In genomic region chr16:12142157-12142556, GRCh38 we compare ENCODE assay signal across 27 cellular contexts.
DNase-seq lines count a peak whose midpoint lies in the region; ATAC-seq and TF ChIP-seq lines count a peak whose summit lies in the region.
"Had no signal": no experiment of that assay in that cellular context is flagged by ENCODE, and none has a peak within 500 bp of the region (broad histone marks: within the 10 kb centered on the region; RNA-seq: fewer than 3 reads in every experiment).

No MANE protein-coding gene starts in this region.

- no peak overlapping the region for H4K5ac ChIP-seq in H9 (ENCODE audit: insufficient read length, low read depth, low read length)

- no peak overlapping the region for H3K4me3 Mint-ChIP-seq in H9
- peak overlapping the region; percentile 55 for H3K4me3 Mint-ChIP-seq in T-helper 17 cell
- no peak overlapping the region for H3K4me3 Mint-ChIP-seq in memory B cell
- H3K4me3 Mint-ChIP-seq: CD8-positive, alpha-beta memory T cell had no signal

- no peak overlapping the region for H3K4ac ChIP-seq in H9 (ENCODE audit: low read depth, low read length)

- no peak for DNase-seq in H9
- DNase-seq in T-helper 17 cell = no peak
- peak; percentile 42 to 43 for DNase-seq in heart right ventricle
- no peak for DNase-seq in memory B cell (ENCODE audit: low spot score in 2 of 2)
- no peak for DNase-seq in NCI-H524 treated with DMSO at 0.1 percent for 48 hours (lab: John Stamatoyannopoulos, UW)
- DNase-seq in NOMO-1 treated with DMSO at 0.1 percent for 48 hours (lab: John Stamatoyannopoulos, UW; ENCODE audit: unreplicated experiment) = no peak
- DNase-seq in coronary artery (ENCODE audit: low spot score) = no peak
- DNase-seq: C1 segment of cervical spinal cord; CD8-positive, alpha-beta memory T cell; DMS 273 treated with DMSO at 0.1 percent for 48 hours; DMS79; EL; GDM1; NCI-H1048; NCI-H1417; NCI-H1694; NCI-H2029 treated with DMSO at 0.1 percent for 48 hours; NCI-H2171; NCI-H345; NCI-H524; NCI-H774; NK-92 treated with Interleukin-12 subunit alpha and Interleukin-12 subunit beta, amount 100 ng/mL, for 24 hours; RPMI8226; SHP77 treated with DMSO at 0.1 percent for 48 hours had no signal

- no peak overlapping the region for H2BK12ac ChIP-seq in H9 (ENCODE audit: insufficient read length, low read depth, low read length)

- H3K18ac ChIP-seq in H9 (ENCODE audit: insufficient read length, low read depth, low read length) = peak overlapping the region; percentile 50

- H2BK5ac ChIP-seq in H9 (ENCODE audit: insufficient read length, low read length) = peak overlapping the region; percentile 7

- H2BK20ac ChIP-seq in H9 (ENCODE audit: low read depth, low read length, poor library complexity, severe bottlenecking) = no peak overlapping the region

- H3K4me2 ChIP-seq in H9 (ENCODE audit: insufficient read depth, insufficient read length, low read length) = no peak overlapping the region

- H4K20me1 ChIP-seq in H9 (ENCODE audit: control insufficient read depth, insufficient read depth, insufficient read length) = no peaks in the 10 kb centered on the region

- peaks cover 26 to 28% of the 10 kb centered on the region in 2 experiments for H3K4me1 Mint-ChIP-seq in H9
- H3K4me1 Mint-ChIP-seq in T-helper 17 cell = no peaks in the 10 kb centered on the region
- H3K4me1 Mint-ChIP-seq in memory B cell = peaks cover 4% of the 10 kb centered on the region
- H3K4me1 Mint-ChIP-seq: CD8-positive, alpha-beta memory T cell had no signal

- no peak overlapping the region for H3K9ac ChIP-seq in H9 (ENCODE audit: extremely low read depth, insufficient read length, low read length)

- intact Hi-C loops in heart right ventricle (cut with DNase I) = loop anchor here in 1 of 10 donors (10.0 kb wide), 1 partner anchor 47 kb away; no protein-coding TSS in a partner anchor

- no peak overlapping the region for H2BK15ac ChIP-seq in H9 (ENCODE audit: low read depth, low read length)

- H3T11ph ChIP-seq in H9 (ENCODE audit: low read length) = no peak overlapping the region

- H4K8ac ChIP-seq in H9 (replicated peaks; ENCODE audit: insufficient read length, low read depth, low read length) = no peak overlapping the region

- H3K79me1 ChIP-seq in H9 (ENCODE audit: insufficient read depth, low read depth, low read length, poor library complexity, severe bottlenecking) = no peaks in the 10 kb centered on the region

- H3K23me2 ChIP-seq in H9 (ENCODE audit: insufficient read length, low read depth, low read length, poor library complexity, severe bottlenecking) = no peaks in the 10 kb centered on the region

- H3K27ac ChIP-seq in H9 (ENCODE audit: insufficient read length, low read depth, low read length) (no peak overlapping the region), heart right ventricle (peak overlapping the region in 9 of 10 donors; percentile 25 to 83 (median 62)), coronary artery (no peak overlapping the region)
- H3K27ac ChIP-seq: HL-60 had no signal

- H3K27ac Mint-ChIP-seq in H9 (no peak overlapping the region), T-helper 17 cell (no peak overlapping the region), memory B cell (peak overlapping the region; percentile 73)
- H3K27ac Mint-ChIP-seq: CD8-positive, alpha-beta memory T cell had no signal

- H3K4me1 ChIP-seq in H9 (ENCODE audit: insufficient read depth, low read length) (no peaks in the 10 kb centered on the region), heart right ventricle (peaks cover 0 to 35% (median 25%) of the 10 kb centered on the region in 9 donors)

- WGBS in H9 (ENCODE audit: extremely low coverage, insufficient read length, low lambda C conversion rate) = no CpG with 5 or more reads among the region's 5 CpGs
- WGBS in heart right ventricle, 2 donors = 53 to 62% methylated on average over 5 of the region's 5 CpGs

- no peaks in the 10 kb centered on the region for H3K27me3 ChIP-seq in H9 (ENCODE audit: insufficient read depth, low read length)
- H3K27me3 ChIP-seq in heart right ventricle = no peaks in the 10 kb centered on the region

- no peak for TF ChIP-seq CTCF in H9 (conservative IDR thresholded peaks at IDR 0.05)
- TF ChIP-seq CTCF in heart right ventricle (IDR thresholded peaks at IDR 0.05) = no peak
- no peak for TF ChIP-seq CTCF in coronary artery (IDR thresholded peaks at IDR 0.05)

- no peak for ATAC-seq in T-helper 17 cell
- ATAC-seq in heart right ventricle = peak; percentile 51 to 94 (median 85)
- ATAC-seq in memory B cell (ENCODE audit: low read depth) = no peak
- ATAC-seq in GM21423 (IDR thresholded peaks at IDR 0.05; ENCODE audit: unreplicated experiment) = no peak
- ATAC-seq: GM12878 had no signal

- H3K9me3 ChIP-seq in H9 (ENCODE audit: control insufficient read depth, low read depth, low read length) (no peaks in the 10 kb centered on the region), T-helper 17 cell (ENCODE audit: control insufficient read depth, low read length, poor library complexity, severe bottlenecking) (no peaks in the 10 kb centered on the region), heart right ventricle (no peaks in the 10 kb centered on the region)

- no peak overlapping the region for H4K91ac ChIP-seq in H9 (ENCODE audit: insufficient read length, low read depth, low read length)

- H3K56ac ChIP-seq in H9 (ENCODE audit: insufficient read length, low read depth, low read length) = no peak overlapping the region

- H3K4me3 ChIP-seq in heart right ventricle = no peak overlapping the region
- no peak overlapping the region for H3K4me3 ChIP-seq in coronary artery
- H3K4me3 ChIP-seq: GM12878 had no signal

- H3K14ac ChIP-seq in H9 (ENCODE audit: insufficient read depth, low read length) = no peak overlapping the region; the same call in 1 of the 2 replicates

- no peak overlapping the region for H2AFZ ChIP-seq in H9 (ENCODE audit: low read length)

- H2AK5ac ChIP-seq in H9 (ENCODE audit: insufficient read length, low read length) = no peak overlapping the region

- H3K9me3 Mint-ChIP-seq in H9 = no peaks in the 10 kb centered on the region
- no peaks in the 10 kb centered on the region for H3K9me3 Mint-ChIP-seq in memory B cell
- H3K9me3 Mint-ChIP-seq: CD8-positive, alpha-beta memory T cell had no signal

- no peak overlapping the region for H2BK120ac ChIP-seq in H9 (ENCODE audit: low read depth, low read length, poor library complexity, severe bottlenecking)

- H3K36me3 Mint-ChIP-seq in H9 (ENCODE audit: insufficient read depth in 1 of 3, low read depth in 3 of 3) = no peaks in the 10 kb centered on the region
- H3K36me3 Mint-ChIP-seq in T-helper 17 cell (ENCODE audit: low read depth) = no peaks in the 10 kb centered on the region
- peaks cover 27% of the 10 kb centered on the region for H3K36me3 Mint-ChIP-seq in memory B cell

- H3K36me3 ChIP-seq in heart right ventricle = peaks cover 0 to 4% (median 0%) of the 10 kb centered on the region in 9 donors

- H3K27me3 Mint-ChIP-seq in H9 (ENCODE audit: low read depth) (peaks cover 2% of the 10 kb centered on the region; the same call in 1 of the 2 replicates), T-helper 17 cell (no peaks in the 10 kb centered on the region), memory B cell (no peaks in the 10 kb centered on the region)
- H3K27me3 Mint-ChIP-seq: CD8-positive, alpha-beta memory T cell had no signal

- H3K23ac ChIP-seq in H9 (ENCODE audit: insufficient read length, low read depth, low read length) = no peak overlapping the region

- no peaks in the 10 kb centered on the region for H3K79me2 ChIP-seq in H9 (ENCODE audit: insufficient read depth, low read length)

Comparison
In these comparisons a context has a peak if more than half of its experiments do, and no peak if none do; other contexts are left out.
1. DNase-seq: peak in heart right ventricle (2 of 2); none in H9 (single experiment), T-helper 17 cell (0 of 3), memory B cell (0 of 2), NCI-H524 treated with DMSO at 0.1 percent for 48 hours (single experiment), NOMO-1 treated with DMSO at 0.1 percent for 48 hours (single experiment) and coronary artery (single experiment).
2. H3K27ac ChIP-seq: peak in heart right ventricle (9 of 10); none in H9 (single experiment) and coronary artery (0 of 2).
3. ATAC-seq: peak in heart right ventricle (8 of 8); none in T-helper 17 cell (single experiment), memory B cell (single experiment) and GM21423 (single experiment).